16 cellular contexts compared by ENCODE assay signal in genomic region chr4:136281889-136282288, GRCh38.
A peak's percentile ranks its signal among the peaks of the same experiment; 100 is the strongest.
DNase-seq lines count a peak whose midpoint lies in the region; ATAC-seq and TF ChIP-seq lines count a peak whose summit lies in the region.
"Had no signal": no experiment of that assay in that cellular context is flagged by ENCODE, and none has a peak within 500 bp of the region (broad histone marks: within the 10 kb centered on the region; RNA-seq: fewer than 3 reads in every experiment).

No MANE protein-coding gene starts in this region.

- H3K4me3 Mint-ChIP-seq in WTC11 = peak overlapping the region; percentile 7
- H3K4me3 Mint-ChIP-seq: B cell; CD4-positive, alpha-beta T cell had no signal

- H3K27me3 Mint-ChIP-seq in WTC11 (ENCODE audit: low read depth) = peaks cover 2% of the 10 kb centered on the region; the same call in 1 of the 2 replicates
- H3K27me3 Mint-ChIP-seq: B cell; CD4-positive, alpha-beta T cell had no signal

- CTCF ChIA-PET in WTC11 (lab: Charles Lee) = no interaction called here

- H3K9me3 Mint-ChIP-seq in WTC11 = peaks cover 6% of the 10 kb centered on the region

- POLR2A ChIA-PET in WTC11 (lab: Charles Lee) = no interaction called here

- peaks cover 11% of the 10 kb centered on the region for H3K36me3 Mint-ChIP-seq in WTC11

- 26% methylated on average over 1 of the region's 1 CpG for whole genome bisulfite sequencing in prostate gland

- peaks cover 5% of the 10 kb centered on the region; the same call in 1 of the 2 replicates for H3K9me3 ChIP-seq in HUES48 (ENCODE audit: control insufficient read depth, insufficient read depth, low read length)
- H3K9me3 ChIP-seq in iPS-15b (ENCODE audit: control insufficient read depth, insufficient read depth, low read length) = no peaks in the 10 kb centered on the region
- H3K9me3 ChIP-seq in SJCRH30 (replicated peaks) = no peaks in the 10 kb centered on the region
- H3K9me3 ChIP-seq in prostate gland = no peaks in the 10 kb centered on the region

- H3K9ac ChIP-seq in HUES48 (ENCODE audit: low read depth, low read length) (peak overlapping the region; percentile 29; the same call in 1 of the 2 replicates), iPS-15b (ENCODE audit: low read depth, low read length) (peak overlapping the region; percentile 9)

- ATAC-seq in WTC11 = peak; percentile 91
- ATAC-seq: HCT116 had no signal

- H3K4me1 ChIP-seq in HUES48 (ENCODE audit: control insufficient read depth, insufficient read depth, low read length) = peaks cover 53% of the 10 kb centered on the region
- peaks cover 26% of the 10 kb centered on the region for H3K4me1 ChIP-seq in iPS-15b (ENCODE audit: control insufficient read depth, insufficient read depth, low read length)
- no peaks in the 10 kb centered on the region for H3K4me1 ChIP-seq in SJCRH30
- no peaks in the 10 kb centered on the region for H3K4me1 ChIP-seq in prostate gland (replicated peaks)

- intact Hi-C loops in prostate gland (cut with DNase I) = no loop called here

- H3K4me1 Mint-ChIP-seq in WTC11 = peaks cover 55% of the 10 kb centered on the region
- H3K4me1 Mint-ChIP-seq: B cell had no signal

- H3K4me3 ChIP-seq in HUES48 (ENCODE audit: low read depth, low read length) = peak overlapping the region; percentile 46
- H3K4me3 ChIP-seq in iPS-15b (ENCODE audit: low read depth, low read length) = peak overlapping the region; percentile 35
- H3K4me3 ChIP-seq in SJCRH30 = no peak overlapping the region
- H3K4me3 ChIP-seq in prostate gland = no peak overlapping the region

- H3K27ac ChIP-seq in HUES48 (ENCODE audit: low read depth, low read length) (peak overlapping the region; percentile 91), SJCRH30 (no peak overlapping the region), prostate gland (no peak overlapping the region)

- H3K36me3 ChIP-seq in HUES48 (ENCODE audit: control insufficient read depth, insufficient read depth, low read length) (no peaks in the 10 kb centered on the region), iPS-15b (ENCODE audit: control insufficient read depth, insufficient read depth, low read length) (no peaks in the 10 kb centered on the region), SJCRH30 (no peaks in the 10 kb centered on the region), prostate gland (no peaks in the 10 kb centered on the region)

- TF ChIP-seq CTCF in WTC11 (IDR thresholded peaks at IDR 0.05) (no peak), prostate gland (IDR thresholded peaks at IDR 0.05) (no peak)

- TF ChIP-seq POLR2A in prostate gland (IDR thresholded peaks at IDR 0.05) = no peak

- peak overlapping the region; percentile 84 for H3K27ac Mint-ChIP-seq in WTC11
- H3K27ac Mint-ChIP-seq: B cell; CD4-positive, alpha-beta T cell had no signal

- DNase-seq in WTC11 (ENCODE audit: low spot score) (no peak), DMS53 treated with DMSO at 0.1 percent for 48 hours (lab: John Stamatoyannopoulos, UW; ENCODE audit: unreplicated experiment) (no peak), SJCRH30 (no peak), prostate gland (ENCODE audit: low spot score) (no peak)
- no peak for DNase-seq in stimulated activated CD4-positive, alpha-beta T cell treated with anti-CD3 and anti-CD28 coated beads, Interleukin-1b, Interleukin-23, amount 100 ng/mL, for 48 hours
- DNase-seq: C1 segment of cervical spinal cord; Calu3; CD4-positive, alpha-beta T cell; DMS 273 treated with DMSO at 0.1 percent for 48 hours; DMS79; GOT3; IMR-90 had no signal

- H3K27me3 ChIP-seq in HUES48 (ENCODE audit: control insufficient read depth, insufficient read depth, low read length) (no peaks in the 10 kb centered on the region), iPS-15b (ENCODE audit: control insufficient read depth, insufficient read depth, low read length) (no peaks in the 10 kb centered on the region), SJCRH30 (no peaks in the 10 kb centered on the region), prostate gland (replicated peaks; ENCODE audit: insufficient read depth) (no peaks in the 10 kb centered on the region)

TF ChIP-seq in WTC11, 78 proteins besides CTCF, POLR2A, EP300 and RAD21:
- TF ChIP-seq, protein P1, sequence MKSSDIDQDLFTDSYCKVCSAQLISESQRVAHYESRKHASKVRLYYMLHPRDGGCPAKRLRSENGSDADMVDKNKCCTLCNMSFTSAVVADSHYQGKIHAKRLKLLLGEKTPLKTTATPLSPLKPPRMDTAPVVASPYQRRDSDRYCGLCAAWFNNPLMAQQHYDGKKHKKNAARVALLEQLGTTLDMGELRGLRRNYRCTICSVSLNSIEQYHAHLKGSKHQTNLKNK (CRISPR knock-in tag; IDR thresholded peaks at IDR 0.05) = no peak
- TF ChIP-seq PRRX2 (CRISPR knock-in tag; IDR thresholded peaks at IDR 0.05) = no peak
- TF ChIP-seq NFYB (CRISPR knock-in tag; conservative IDR thresholded peaks at IDR 0.05; ENCODE audit: low read depth) = no peak
- TF ChIP-seq, protein P2, sequence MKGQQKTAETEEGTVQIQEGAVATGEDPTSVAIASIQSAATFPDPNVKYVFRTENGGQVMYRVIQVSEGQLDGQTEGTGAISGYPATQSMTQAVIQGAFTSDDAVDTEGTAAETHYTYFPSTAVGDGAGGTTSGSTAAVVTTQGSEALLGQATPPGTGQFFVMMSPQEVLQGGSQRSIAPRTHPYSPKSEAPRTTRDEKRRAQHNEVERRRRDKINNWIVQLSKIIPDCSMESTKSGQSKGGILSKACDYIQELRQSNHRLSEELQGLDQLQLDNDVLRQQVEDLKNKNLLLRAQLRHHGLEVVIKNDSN (CRISPR knock-in tag; IDR thresholded peaks at IDR 0.05) = no peak
- no peak for TF ChIP-seq EMX1 (CRISPR knock-in tag; IDR thresholded peaks at IDR 0.05)
- TF ChIP-seq RORB (CRISPR knock-in tag; IDR thresholded peaks at IDR 0.05) = no peak
- no peak for TF ChIP-seq KAT7 (CRISPR knock-in tag; IDR thresholded peaks at IDR 0.05; ENCODE audit: borderline replicate concordance)
- TF ChIP-seq, protein P3, sequence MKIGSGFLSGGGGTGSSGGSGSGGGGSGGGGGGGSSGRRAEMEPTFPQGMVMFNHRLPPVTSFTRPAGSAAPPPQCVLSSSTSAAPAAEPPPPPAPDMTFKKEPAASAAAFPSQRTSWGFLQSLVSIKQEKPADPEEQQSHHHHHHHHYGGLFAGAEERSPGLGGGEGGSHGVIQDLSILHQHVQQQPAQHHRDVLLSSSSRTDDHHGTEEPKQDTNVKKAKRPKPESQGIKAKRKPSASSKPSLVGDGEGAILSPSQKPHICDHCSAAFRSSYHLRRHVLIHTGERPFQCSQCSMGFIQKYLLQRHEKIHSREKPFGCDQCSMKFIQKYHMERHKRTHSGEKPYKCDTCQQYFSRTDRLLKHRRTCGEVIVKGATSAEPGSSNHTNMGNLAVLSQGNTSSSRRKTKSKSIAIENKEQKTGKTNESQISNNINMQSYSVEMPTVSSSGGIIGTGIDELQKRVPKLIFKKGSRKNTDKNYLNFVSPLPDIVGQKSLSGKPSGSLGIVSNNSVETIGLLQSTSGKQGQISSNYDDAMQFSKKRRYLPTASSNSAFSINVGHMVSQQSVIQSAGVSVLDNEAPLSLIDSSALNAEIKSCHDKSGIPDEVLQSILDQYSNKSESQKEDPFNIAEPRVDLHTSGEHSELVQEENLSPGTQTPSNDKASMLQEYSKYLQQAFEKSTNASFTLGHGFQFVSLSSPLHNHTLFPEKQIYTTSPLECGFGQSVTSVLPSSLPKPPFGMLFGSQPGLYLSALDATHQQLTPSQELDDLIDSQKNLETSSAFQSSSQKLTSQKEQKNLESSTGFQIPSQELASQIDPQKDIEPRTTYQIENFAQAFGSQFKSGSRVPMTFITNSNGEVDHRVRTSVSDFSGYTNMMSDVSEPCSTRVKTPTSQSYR (CRISPR knock-in tag; IDR thresholded peaks at IDR 0.05) = no peak

Comparison
In these comparisons a context has a peak if more than half of its experiments do, and no peak if none do; other contexts are left out.
1. H3K4me3 ChIP-seq: peak in HUES48 (single experiment) and iPS-15b (single experiment); none in SJCRH30 (single experiment) and prostate gland (0 of 2).